2 cellular contexts compared by ENCODE assay signal in the genomic region with DNA sequence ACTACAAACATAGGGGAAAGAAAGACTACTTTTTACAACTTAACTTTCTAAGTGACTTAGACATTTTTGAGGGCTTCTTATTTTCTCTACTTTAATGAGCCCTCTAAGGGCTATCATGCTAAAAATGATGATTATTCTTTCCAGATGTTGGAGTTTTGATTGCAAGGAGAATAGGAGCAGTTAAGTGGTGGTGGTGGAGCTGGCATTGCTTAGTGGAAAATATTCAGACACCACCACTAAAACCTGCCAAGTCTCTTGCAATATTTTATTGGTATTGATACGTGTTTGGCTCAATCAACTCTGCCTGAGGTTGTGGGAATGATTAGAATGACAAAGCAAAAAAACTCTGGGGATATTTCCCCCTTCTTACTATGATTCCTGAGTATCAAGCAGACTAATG.
TF ChIP-seq lines count a peak whose summit lies in the region.

No MANE protein-coding gene starts in this region.

TF ChIP-seq in SK-N-SH treated with all-trans-retinoic acid at 6 μM for 48 hours, 23 proteins besides CTCF, POLR2A, EP300 and RAD21 (continued from another document):
- TF ChIP-seq, protein P1, sequence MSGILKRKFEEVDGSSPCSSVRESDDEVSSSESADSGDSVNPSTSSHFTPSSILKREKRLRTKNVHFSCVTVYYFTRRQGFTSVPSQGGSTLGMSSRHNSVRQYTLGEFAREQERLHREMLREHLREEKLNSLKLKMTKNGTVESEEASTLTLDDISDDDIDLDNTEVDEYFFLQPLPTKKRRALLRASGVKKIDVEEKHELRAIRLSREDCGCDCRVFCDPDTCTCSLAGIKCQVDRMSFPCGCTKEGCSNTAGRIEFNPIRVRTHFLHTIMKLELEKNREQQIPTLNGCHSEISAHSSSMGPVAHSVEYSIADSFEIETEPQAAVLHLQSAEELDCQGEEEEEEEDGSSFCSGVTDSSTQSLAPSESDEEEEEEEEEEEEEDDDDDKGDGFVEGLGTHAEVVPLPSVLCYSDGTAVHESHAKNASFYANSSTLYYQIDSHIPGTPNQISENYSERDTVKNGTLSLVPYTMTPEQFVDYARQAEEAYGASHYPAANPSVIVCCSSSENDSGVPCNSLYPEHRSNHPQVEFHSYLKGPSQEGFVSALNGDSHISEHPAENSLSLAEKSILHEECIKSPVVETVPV (CRISPR knock-in tag; IDR thresholded peaks at IDR 0.05), result no peak
- TF ChIP-seq ZNF70 (CRISPR knock-in tag; IDR thresholded peaks at IDR 0.05) (no peak), GLIS3 (CRISPR knock-in tag; IDR thresholded peaks at IDR 0.05) (no peak), ZFP3 (CRISPR knock-in tag; IDR thresholded peaks at IDR 0.05) (no peak), TCF4 (CRISPR knock-in tag; IDR thresholded peaks at IDR 0.05; ENCODE audit: borderline replicate concordance) (no peak)
- TF ChIP-seq, protein P2, sequence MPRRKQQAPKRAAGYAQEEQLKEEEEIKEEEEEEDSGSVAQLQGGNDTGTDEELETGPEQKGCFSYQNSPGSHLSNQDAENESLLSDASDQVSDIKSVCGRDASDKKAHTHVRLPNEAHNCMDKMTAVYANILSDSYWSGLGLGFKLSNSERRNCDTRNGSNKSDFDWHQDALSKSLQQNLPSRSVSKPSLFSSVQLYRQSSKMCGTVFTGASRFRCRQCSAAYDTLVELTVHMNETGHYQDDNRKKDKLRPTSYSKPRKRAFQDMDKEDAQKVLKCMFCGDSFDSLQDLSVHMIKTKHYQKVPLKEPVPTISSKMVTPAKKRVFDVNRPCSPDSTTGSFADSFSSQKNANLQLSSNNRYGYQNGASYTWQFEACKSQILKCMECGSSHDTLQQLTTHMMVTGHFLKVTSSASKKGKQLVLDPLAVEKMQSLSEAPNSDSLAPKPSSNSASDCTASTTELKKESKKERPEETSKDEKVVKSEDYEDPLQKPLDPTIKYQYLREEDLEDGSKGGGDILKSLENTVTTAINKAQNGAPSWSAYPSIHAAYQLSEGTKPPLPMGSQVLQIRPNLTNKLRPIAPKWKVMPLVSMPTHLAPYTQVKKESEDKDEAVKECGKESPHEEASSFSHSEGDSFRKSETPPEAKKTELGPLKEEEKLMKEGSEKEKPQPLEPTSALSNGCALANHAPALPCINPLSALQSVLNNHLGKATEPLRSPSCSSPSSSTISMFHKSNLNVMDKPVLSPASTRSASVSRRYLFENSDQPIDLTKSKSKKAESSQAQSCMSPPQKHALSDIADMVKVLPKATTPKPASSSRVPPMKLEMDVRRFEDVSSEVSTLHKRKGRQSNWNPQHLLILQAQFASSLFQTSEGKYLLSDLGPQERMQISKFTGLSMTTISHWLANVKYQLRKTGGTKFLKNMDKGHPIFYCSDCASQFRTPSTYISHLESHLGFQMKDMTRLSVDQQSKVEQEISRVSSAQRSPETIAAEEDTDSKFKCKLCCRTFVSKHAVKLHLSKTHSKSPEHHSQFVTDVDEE (CRISPR knock-in tag; IDR thresholded peaks at IDR 0.05), result no peak
- TF ChIP-seq, protein P3, sequence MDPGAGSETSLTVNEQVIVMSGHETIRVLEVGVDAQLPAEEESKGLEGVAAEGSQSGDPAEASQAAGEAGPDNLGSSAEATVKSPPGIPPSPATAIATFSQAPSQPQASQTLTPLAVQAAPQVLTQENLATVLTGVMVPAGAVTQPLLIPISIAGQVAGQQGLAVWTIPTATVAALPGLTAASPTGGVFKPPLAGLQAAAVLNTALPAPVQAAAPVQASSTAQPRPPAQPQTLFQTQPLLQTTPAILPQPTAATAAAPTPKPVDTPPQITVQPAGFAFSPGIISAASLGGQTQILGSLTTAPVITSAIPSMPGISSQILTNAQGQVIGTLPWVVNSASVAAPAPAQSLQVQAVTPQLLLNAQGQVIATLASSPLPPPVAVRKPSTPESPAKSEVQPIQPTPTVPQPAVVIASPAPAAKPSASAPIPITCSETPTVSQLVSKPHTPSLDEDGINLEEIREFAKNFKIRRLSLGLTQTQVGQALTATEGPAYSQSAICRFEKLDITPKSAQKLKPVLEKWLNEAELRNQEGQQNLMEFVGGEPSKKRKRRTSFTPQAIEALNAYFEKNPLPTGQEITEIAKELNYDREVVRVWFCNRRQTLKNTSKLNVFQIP (CRISPR knock-in tag; IDR thresholded peaks at IDR 0.05; ENCODE audit: borderline replicate concordance, low read depth), result no peak
TF ChIP-seq in SK-N-SH treated with all-trans-retinoic acid at 6 μM for 48 hours: peak in this region for 0.

TF ChIP-seq in SK-N-SH, 30 proteins besides CTCF, POLR2A, EP300 and RAD21 (continued from another document):
- TF ChIP-seq, protein P4, sequence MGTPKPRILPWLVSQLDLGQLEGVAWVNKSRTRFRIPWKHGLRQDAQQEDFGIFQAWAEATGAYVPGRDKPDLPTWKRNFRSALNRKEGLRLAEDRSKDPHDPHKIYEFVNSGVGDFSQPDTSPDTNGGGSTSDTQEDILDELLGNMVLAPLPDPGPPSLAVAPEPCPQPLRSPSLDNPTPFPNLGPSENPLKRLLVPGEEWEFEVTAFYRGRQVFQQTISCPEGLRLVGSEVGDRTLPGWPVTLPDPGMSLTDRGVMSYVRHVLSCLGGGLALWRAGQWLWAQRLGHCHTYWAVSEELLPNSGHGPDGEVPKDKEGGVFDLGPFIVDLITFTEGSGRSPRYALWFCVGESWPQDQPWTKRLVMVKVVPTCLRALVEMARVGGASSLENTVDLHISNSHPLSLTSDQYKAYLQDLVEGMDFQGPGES (IDR thresholded peaks at IDR 0.05; ENCODE audit: low read depth, low read length), result no peak
- TF ChIP-seq NFIC (IDR thresholded peaks at IDR 0.05; ENCODE audit: borderline replicate concordance) (no peak), MEF2A (IDR thresholded peaks at IDR 0.05; ENCODE audit: borderline replicate concordance, low read depth) (no peak)
TF ChIP-seq in SK-N-SH: peak in this region for 0.
